Comparison of ENCODE assay signal across 15 cellular contexts in the genomic region with DNA sequence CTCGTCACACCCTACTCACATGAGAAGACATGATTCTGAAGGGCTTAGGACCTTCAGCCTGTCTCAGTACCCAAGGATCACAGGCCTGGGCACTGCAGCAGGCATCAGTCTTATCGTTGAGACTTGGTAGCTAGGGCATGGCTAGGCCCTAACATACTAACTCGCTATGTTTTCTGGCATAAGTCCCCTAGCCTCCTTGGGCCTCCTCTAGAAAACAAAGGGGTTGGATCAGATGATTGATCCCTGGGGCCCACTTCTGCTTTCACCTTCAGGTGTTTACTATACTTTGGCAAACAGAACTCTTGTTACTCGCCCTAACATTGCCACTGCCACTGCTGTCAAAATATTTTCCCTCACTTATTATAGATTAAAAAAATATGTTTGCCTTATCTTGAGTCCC.
"Had no signal": no experiment of that assay in that cellular context is flagged by ENCODE, and none has a peak within 500 bp of the region (broad histone marks: within the 10 kb centered on the region; RNA-seq: fewer than 3 reads in every experiment).

No MANE protein-coding gene starts in this region.

- H3K27me3 ChIP-seq: hepatocyte, suprapubic skin, transverse colon had no signal

- H2AFZ ChIP-seq: hepatocyte had no signal

- H3K27ac ChIP-seq: hepatocyte, suprapubic skin, transverse colon, WERI-Rb-1 had no signal

- H3K36me3 ChIP-seq: suprapubic skin, transverse colon, WERI-Rb-1 had no signal

- H3K4me3 ChIP-seq: hepatocyte, mucosa of descending colon, suprapubic skin, transverse colon had no signal

- H3K9me3 ChIP-seq: mucosa of descending colon, suprapubic skin, transverse colon had no signal

- H3K79me2 ChIP-seq: hepatocyte had no signal

- H3K4me2 ChIP-seq: hepatocyte had no signal

- DNase-seq: activated CD4-positive, alpha-beta T cell treated with anti-CD3 and anti-CD28 coated beads for 1 hour; activated CD4-positive, alpha-beta T cell treated with anti-CD3 and anti-CD28 coated beads, Interleukin-2, amount 50 U/mL, for 48 hours; activated gamma-delta T cell treated with Interleukin-2 at 50 U/mL for 16 hours; amniotic stem cell; effector CD8-positive, alpha-beta T cell; mucosa of descending colon; naive B cell; small intestine; stimulated activated CD4-positive, alpha-beta T cell treated with anti-CD3 and anti-CD28 coated beads, Interleukin-15, amount 100 ng/mL, for 24 hours; stimulated activated CD4-positive, alpha-beta T cell treated with anti-CD3 and anti-CD28 coated beads, Interleukin-4, amount 100 ng/mL, for 1 hour; stimulated activated naive CD8-positive, alpha-beta T cell treated with anti-CD3 and anti-CD28 coated beads, Interleukin-15, amount 100 ng/mL, for 72 hours; transverse colon; WERI-Rb-1 had no signal
